11 cellular contexts compared by ENCODE assay signal in the genomic region with DNA sequence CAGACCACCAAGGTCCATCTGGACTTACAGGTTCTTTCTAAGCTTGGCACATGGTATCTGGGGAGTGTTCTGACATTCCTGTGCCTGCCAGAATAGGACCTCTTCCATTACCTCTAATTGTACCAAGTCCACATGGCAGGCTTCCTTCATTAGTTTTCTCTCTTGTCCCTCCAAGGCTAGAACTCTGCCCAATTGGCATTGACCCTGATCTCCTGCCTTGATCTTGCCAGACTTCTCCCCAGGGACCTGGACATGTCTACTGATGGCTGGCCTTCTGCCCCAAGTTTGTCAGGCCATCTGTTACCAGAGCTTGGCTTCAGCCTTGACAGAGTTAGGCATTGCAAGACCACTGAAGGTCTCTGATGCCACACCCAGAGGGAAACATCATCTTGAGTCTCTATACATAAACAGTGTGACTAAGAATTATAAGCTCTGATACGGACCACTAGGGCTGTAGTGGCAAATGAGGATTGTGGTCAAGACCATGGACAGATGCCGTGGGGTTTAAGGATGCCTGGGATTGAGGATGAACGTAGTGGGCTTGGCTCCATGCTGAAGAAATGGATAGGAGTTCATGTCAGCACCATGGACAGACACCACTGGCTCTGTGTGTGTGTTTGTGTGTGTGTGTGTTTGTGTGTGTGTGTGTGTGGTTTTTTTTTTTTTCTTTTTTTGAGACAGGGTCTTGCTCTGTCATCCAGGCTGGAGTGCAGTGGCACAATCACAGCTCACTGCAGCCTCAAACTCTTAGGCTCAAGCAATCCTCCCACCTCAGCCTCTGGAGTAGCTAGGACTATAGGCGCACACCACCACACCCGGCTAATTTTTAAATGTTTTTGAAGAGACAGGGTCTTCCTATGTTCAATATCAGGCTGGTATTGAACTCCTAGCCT. TPM values are rescaled to one million over a fixed set of nuclear protein-coding genes. Genes with fewer than 3 reads are reported as not detected.
DNase-seq lines count a peak whose midpoint lies in the region; FAIRE-seq and TF ChIP-seq lines count a peak whose summit lies in the region.
"Had no signal": no experiment of that assay in that cellular context is flagged by ENCODE, and none has a peak within 500 bp of the region (broad histone marks: within the 10 kb centered on the region; RNA-seq: fewer than 3 reads in every experiment).

No MANE protein-coding gene starts in this region.

- no peak overlapping the region for H3K18ac ChIP-seq in H1 (ENCODE audit: extremely low read depth, low read length)

- no peaks in the 10 kb centered on the region for H3K4me1 ChIP-seq in H1 (replicated peaks in 1 of 4; ENCODE audit: control insufficient read depth in 3 of 4, insufficient read depth in 4 of 4, low read length in 3 of 4)

- no peak overlapping the region for H3K4me3 Mint-ChIP-seq in nephron progenitor cell
- H3K4me3 Mint-ChIP-seq: activated CD4-positive, alpha-beta T cell treated with anti-CD3 and anti-CD28 coated beads, Interleukin-2, amount 10 ng/mL, durations not matched to agents 7 days and 5 days had no signal

- H2BK5ac ChIP-seq in H1 (ENCODE audit: low read depth, low read length), result no peak overlapping the region

- H3K36me3 ChIP-seq in H7 (replicated peaks; ENCODE audit: control insufficient read depth, insufficient read depth, low read length) (no peaks in the 10 kb centered on the region), H1 (ENCODE audit: control insufficient read depth in 2 of 4, insufficient read depth in 4 of 4, low read length in 3 of 4) (no peaks in the 10 kb centered on the region)

- TF ChIP-seq POLR2A in H1 (IDR thresholded peaks at IDR 0.05; ENCODE audit: control extremely low read depth in 1 of 2, low read depth in 2 of 2, low read length in 2 of 2), result no peak

- H2BK20ac ChIP-seq in H1 (ENCODE audit: low read length), result no peak overlapping the region

- TF ChIP-seq CTCF in H1 (IDR thresholded peaks at IDR 0.05; ENCODE audit: control extremely low read depth in 1 of 3, insufficient read depth in 1 of 3, low read depth in 1 of 3, low read length in 3 of 3) (no peak), nephron progenitor cell (IDR thresholded peaks at IDR 0.05) (no peak)

- H3K79me1 ChIP-seq in H1 (ENCODE audit: low read depth, low read length), result no peaks in the 10 kb centered on the region; the same call in 1 of the 2 replicates

- POLR2A ChIA-PET in H1 (lab: Charles Lee; ENCODE audit: partially characterized antibody), result interaction anchor here (0.6 to 0.7 kb wide), 2 partner anchors 21 to 30 kb away, joined by 3 to 4 read pairs; no protein-coding TSS in a partner anchor

- no peak overlapping the region for H3K4me2 ChIP-seq in H1 (ENCODE audit: insufficient read depth in 1 of 2, low read depth in 2 of 2, low read length in 2 of 2)

- H3K79me2 ChIP-seq in H1 (ENCODE audit: control insufficient read depth in 1 of 2, insufficient read depth in 2 of 2, low read length in 2 of 2), result no peaks in the 10 kb centered on the region

- no peak overlapping the region for H2BK120ac ChIP-seq in H1 (replicated peaks; ENCODE audit: low read depth, low read length)

- H3K27me3 Mint-ChIP-seq in nephron progenitor cell (ENCODE audit: low read depth, poor library complexity), result peaks cover 60% of the 10 kb centered on the region

- no peak overlapping the region for H2BK12ac ChIP-seq in H1 (ENCODE audit: low read depth, low read length)

- H4K91ac ChIP-seq in H1 (replicated peaks; ENCODE audit: insufficient read length, low read length), result no peak overlapping the region

- 0 out of 4 replicates have a peak, but pooled peaks of 1 of the 2 experiments have one; percentile 8 for TF ChIP-seq RAD21 in H1 (IDR thresholded peaks at IDR 0.05 in 1 of 2, conservative IDR thresholded peaks at IDR 0.05 in 1 of 2; ENCODE audit: low read depth in 2 of 2, low read length in 2 of 2)

- H2AFZ ChIP-seq in H1 (ENCODE audit: low read length), result no peak overlapping the region

- CTCF ChIA-PET in H1 (lab: Charles Lee; ENCODE audit: partially characterized antibody), result interaction anchor here (0.6 to 4.5 kb wide), 5 partner anchors 16 to 85 kb away, joined by 3 to 18 read pairs (median 7); no protein-coding TSS in a partner anchor

- no peak overlapping the region for H3K56ac ChIP-seq in H1 (replicated peaks; ENCODE audit: insufficient read length, low read depth, low read length)

- no peak for TF ChIP-seq EP300 in H1 (IDR thresholded peaks at IDR 0.05; ENCODE audit: borderline replicate concordance in 1 of 2, low read depth in 2 of 2, low read length in 2 of 2)

- peak; percentile 84 for FAIRE-seq in H1 (lab: Jason Lieb, UNC)
- FAIRE-seq: G401.6 had no signal

- no peaks in the 10 kb centered on the region for H3K4me1 Mint-ChIP-seq in nephron progenitor cell
- H3K4me1 Mint-ChIP-seq: activated CD4-positive, alpha-beta T cell treated with anti-CD3 and anti-CD28 coated beads, Interleukin-2, amount 10 ng/mL, durations not matched to agents 7 days and 5 days; brain had no signal

- H3K27ac ChIP-seq in H1 (ENCODE audit: low read depth, low read length), result no peak overlapping the region

- H3K9me3 Mint-ChIP-seq in nephron progenitor cell, result no peaks in the 10 kb centered on the region
- H3K9me3 Mint-ChIP-seq: activated CD4-positive, alpha-beta T cell treated with anti-CD3 and anti-CD28 coated beads, Interleukin-2, amount 10 ng/mL, durations not matched to agents 7 days and 5 days; brain had no signal

- H3K9me3 ChIP-seq in H1 (ENCODE audit: insufficient read depth in 2 of 2, low read depth in 1 of 2, low read length in 1 of 2), result no peaks in the 10 kb centered on the region

- H3K4me3 ChIP-seq in H7 (ENCODE audit: insufficient read depth, low read depth, low read length) (no peak overlapping the region), H1 (ENCODE audit: extremely low read depth in 1 of 4, insufficient read depth in 2 of 4, low read depth in 3 of 4, low read length in 4 of 4) (no peak overlapping the region)

- H2BK15ac ChIP-seq in H1 (ENCODE audit: low read length), result no peak overlapping the region

- WGBS in H1 (ENCODE audit: extremely low coverage in 1 of 2, insufficient coverage in 1 of 2, insufficient read length in 1 of 2, insufficient replicate concordance in 2 of 2, low coverage in 1 of 2, low lambda C conversion rate in 2 of 2, missing lambda C conversion rate in 1 of 2), 2 experiments, result 63% methylated on average over 5 of the region's 5 CpGs; no CpG with 5 or more reads in 1 of the 2 experiments

- H3K27me3 ChIP-seq in H7 (ENCODE audit: control insufficient read depth, insufficient read depth, low read length), result no peaks in the 10 kb centered on the region; the same call in 1 of the 2 replicates
- H3K27me3 ChIP-seq in H1 (replicated peaks in 1 of 4; ENCODE audit: control insufficient read depth in 3 of 4, extremely low read depth in 1 of 4, insufficient read depth in 3 of 4, low read length in 3 of 4), result peaks cover 0 to 2% (median 0%) of the 10 kb centered on the region in 4 experiments; a peak in 1 of 7 replicates

- no peak overlapping the region for H4K5ac ChIP-seq in H1 (ENCODE audit: insufficient read length, low read depth, low read length)

- H2AK5ac ChIP-seq in H1 (ENCODE audit: low read depth, low read length), result no peak overlapping the region

- peak; percentile 66 for DNase-seq in H7
- peak; percentile 22 for DNase-seq in NCI-H226
- DNase-seq in H1 (ENCODE audit: low read depth in 1 of 2, low spot score in 2 of 2), result peak in 1 of 2 experiments; percentile 17
- DNase-seq in nephron progenitor cell, result peak; percentile 71
- no peak for DNase-seq in T-helper 9 cell
- DNase-seq in SW 1271 (lab: John Stamatoyannopoulos, UW), result no peak
- DNase-seq in activated CD4-positive, CD25-positive, alpha-beta regulatory T cell (lab: John Stamatoyannopoulos, UW), result no peak
- DNase-seq: activated CD4-positive, alpha-beta T cell treated with anti-CD3 and anti-CD28 coated beads, Interleukin-2, amount 10 ng/mL, durations not matched to agents 7 days and 5 days; MM.1S had no signal

- no peak overlapping the region for H3K27ac Mint-ChIP-seq in nephron progenitor cell
- H3K27ac Mint-ChIP-seq: activated CD4-positive, alpha-beta T cell treated with anti-CD3 and anti-CD28 coated beads, Interleukin-2, amount 10 ng/mL, durations not matched to agents 7 days and 5 days had no signal

- no peaks in the 10 kb centered on the region for H3K23me2 ChIP-seq in H1 (ENCODE audit: low read depth, low read length)

- no peak overlapping the region for H3K9ac ChIP-seq in H1 (replicated peaks in 1 of 4; ENCODE audit: extremely low read depth in 1 of 4, low read depth in 3 of 4, low read length in 3 of 4)

- H4K8ac ChIP-seq in H1 (ENCODE audit: extremely low read depth, insufficient read depth, low read length), result no peak overlapping the region

- H3K36me3 Mint-ChIP-seq in nephron progenitor cell (ENCODE audit: low read depth), result no peaks in the 10 kb centered on the region
- H3K36me3 Mint-ChIP-seq: brain had no signal

- no peak overlapping the region for H3K23ac ChIP-seq in H1 (ENCODE audit: insufficient read length)

- H3K14ac ChIP-seq in H1 (ENCODE audit: insufficient read length), result no peak overlapping the region

- H4K20me1 ChIP-seq in H1 (replicated peaks in 1 of 2; ENCODE audit: control insufficient read depth in 1 of 2, insufficient read depth in 2 of 2, low read length in 2 of 2), result peaks cover 0 to 3% of the 10 kb centered on the region in 2 experiments

- H3K4ac ChIP-seq in H1 (replicated peaks; ENCODE audit: insufficient read length, low read depth, low read length), result no peak overlapping the region

RNA-seq across cellular contexts. Expression of gene PSMB2, which starts 19.5 kb away (rescaled TPM):
- 48.4 and 50.6 TPM in 2 replicates for total RNA-seq in H7 (2014; rRNA removed; shearing (Covaris generic))
- 88.2 and 91.4 TPM in 2 replicates for total RNA-seq in H1 (2021; fragmentation: NEBNext Ultra II Directional; extraction: Animal tissue kit (Norgen Biotek cat#: 25700))
- 94.0 and 101 TPM in 2 replicates for polyA plus RNA-seq in H1 (2011; rRNA removed)
- polyA plus RNA-seq in H1 (2011; cell fraction: cytosol; rRNA removed), result 67.5 TPM
- polyA plus RNA-seq in H1 (2011; cell fraction: nucleus; rRNA removed), result 60.6 TPM
- 90.8 to 102 TPM (median 101 TPM) in 4 replicates for polyA plus RNA-seq in H1 (2012, experiment 1 of 2)
- 71.5 TPM for polyA plus RNA-seq in H1 (2012, experiment 2 of 2)
- 157 TPM for polyA plus RNA-seq in H1 (2013, experiment 1 of 2)
- 164 TPM for polyA plus RNA-seq in H1 (2013, experiment 2 of 2)
- 59.7 and 62.8 TPM in 2 replicates for polyA minus RNA-seq in H1 (2011; rRNA and poly(A)+ RNA removed)
- 41.5 TPM for polyA minus RNA-seq in H1 (2011; cell fraction: cytosol; rRNA and poly(A)+ RNA removed)
- 22.3 TPM for polyA minus RNA-seq in H1 (2011; cell fraction: nucleus; rRNA and poly(A)+ RNA removed)

RNA-seq across cellular contexts. Expression of gene C1orf216, which starts 57.9 kb away (rescaled TPM):
- 11.9 and 13.5 TPM in 2 replicates for total RNA-seq in H7 (2014; rRNA removed; shearing (Covaris generic))
- total RNA-seq in H1 (2021; fragmentation: NEBNext Ultra II Directional; extraction: Animal tissue kit (Norgen Biotek cat#: 25700)), result 10.8 and 12.8 TPM in 2 replicates
- polyA plus RNA-seq in H1 (2011; rRNA removed), result 7.3 and 7.5 TPM in 2 replicates
- polyA plus RNA-seq in H1 (2011; cell fraction: cytosol; rRNA removed), result 11.7 TPM
- 10.3 TPM for polyA plus RNA-seq in H1 (2011; cell fraction: nucleus; rRNA removed)
- polyA plus RNA-seq in H1 (2012, experiment 1 of 2), result 12.2 to 13.3 TPM (median 12.6 TPM) in 4 replicates
- polyA plus RNA-seq in H1 (2012, experiment 2 of 2), result 5.7 TPM
- 3.8 TPM for polyA plus RNA-seq in H1 (2013, experiment 1 of 2)
- polyA plus RNA-seq in H1 (2013, experiment 2 of 2), result 3.6 TPM
- 13.0 and 13.7 TPM in 2 replicates for polyA minus RNA-seq in H1 (2011; rRNA and poly(A)+ RNA removed)
- 7.0 TPM for polyA minus RNA-seq in H1 (2011; cell fraction: cytosol; rRNA and poly(A)+ RNA removed)
- polyA minus RNA-seq in H1 (2011; cell fraction: nucleus; rRNA and poly(A)+ RNA removed), result 6.8 TPM

Comparison
In these comparisons a context has a peak if more than half of its experiments do, and no peak if none do; other contexts are left out.
1. DNase-seq: peak in H7 (single experiment), NCI-H226 (single experiment) and nephron progenitor cell (single experiment); none in T-helper 9 cell (single experiment), SW 1271 (0 of 2) and activated CD4-positive, CD25-positive, alpha-beta regulatory T cell (0 of 4).